Comparison of ENCODE assay signal across 10 cellular contexts in the genomic region with DNA sequence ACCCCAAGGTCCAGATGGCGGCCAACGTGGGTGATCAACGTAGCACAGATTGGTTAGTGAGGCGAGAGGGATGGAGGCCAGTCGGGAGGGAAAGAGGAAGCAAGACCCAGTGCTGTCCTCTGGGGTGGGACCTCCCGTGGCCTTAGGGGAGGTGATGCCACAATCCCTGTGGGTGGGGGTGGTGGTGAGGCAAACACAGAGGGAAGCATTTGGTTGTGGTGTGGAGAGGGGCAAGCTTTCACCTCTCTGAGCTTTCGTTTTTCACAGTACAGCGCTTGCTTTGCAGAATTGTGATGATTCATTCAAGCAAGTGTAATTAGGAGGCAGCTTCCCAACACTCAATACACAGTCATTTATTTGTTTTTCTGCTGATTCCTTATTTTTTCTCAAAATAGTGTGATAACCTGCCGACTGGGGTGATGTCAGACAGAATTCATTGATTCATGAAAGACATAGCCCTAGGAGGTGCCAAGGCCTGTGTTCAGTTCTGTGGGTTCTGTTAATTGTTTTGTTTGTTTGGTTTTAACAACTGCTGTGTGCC. TPM values are rescaled to one million over a fixed set of nuclear protein-coding genes. Genes with fewer than 3 reads are reported as not detected.
DNase-seq lines count a peak whose midpoint lies in the region; ATAC-seq and TF ChIP-seq lines count a peak whose summit lies in the region.
"Had no signal": no experiment of that assay in that cellular context is flagged by ENCODE, and none has a peak within 500 bp of the region (broad histone marks: within the 10 kb centered on the region; RNA-seq: fewer than 3 reads in every experiment).

No MANE protein-coding gene starts in this region.

- H2AFZ ChIP-seq in HCT116 (ENCODE audit: low read depth, low read length, poor library complexity, severe bottlenecking) = no peak overlapping the region

- H3K9me3 Mint-ChIP-seq in activated CD8-positive, alpha-beta T cell treated with anti-CD3 and anti-CD28 coated beads, Interleukin-2, amount 10 ng/mL, durations not matched to agents 7 days and 5 days (ENCODE audit: insufficient read depth) = no peaks in the 10 kb centered on the region

- CTCF ChIA-PET in A673 (lab: Charles Lee) (no interaction called here), HCT116 (lab: Charles Lee) (no interaction called here)
- CTCF ChIA-PET in activated CD8-positive, alpha-beta T cell treated with anti-CD3 and anti-CD28 coated beads, Interleukin-2, amount 10 ng/mL, durations not matched to agents 7 days and 5 days (lab: Charles Lee) = interaction anchor here (0.9 kb wide), 1 partner anchor 11 kb away, joined by 3 read pairs; no protein-coding TSS in a partner anchor

- ATAC-seq in HCT116 (no peak), GM18505 (IDR thresholded peaks at IDR 0.05; ENCODE audit: unreplicated experiment) (no peak), GM18870 (IDR thresholded peaks at IDR 0.05; ENCODE audit: unreplicated experiment) (no peak), sciatic nerve (no peak)
- ATAC-seq in activated CD8-positive, alpha-beta T cell treated with anti-CD3 and anti-CD28 coated beads, Interleukin-2, amount 10 ng/mL, durations not matched to agents 7 days and 5 days = no peak

- BruUV-seq in A673 (replicated peaks; lab: Mats Ljungman, UMichigan) (no TSS peak), HCT116 (replicated peaks; lab: Mats Ljungman, UMichigan) (no TSS peak)

- H3K4me1 ChIP-seq in A673 (ENCODE audit: insufficient read depth, low read length, poor library complexity, severe bottlenecking) (peaks cover 14% of the 10 kb centered on the region), HCT116 (ENCODE audit: control insufficient read depth in 1 of 2, insufficient read depth in 2 of 2, low read length in 2 of 2) (peaks cover 12 to 25% of the 10 kb centered on the region in 2 experiments; a peak in 3 of 4 replicates)

- peaks cover 95% of the 10 kb centered on the region for H3K79me2 ChIP-seq in HCT116 (ENCODE audit: insufficient read depth, low read length)

- peaks cover 36% of the 10 kb centered on the region for H3K4me1 Mint-ChIP-seq in activated CD8-positive, alpha-beta T cell treated with anti-CD3 and anti-CD28 coated beads, Interleukin-2, amount 10 ng/mL, durations not matched to agents 7 days and 5 days (ENCODE audit: low read depth)

- H3K9ac ChIP-seq in HCT116 (ENCODE audit: low read length) = peak overlapping the region; percentile 98; the same call in 1 of the 2 replicates

- POLR2A ChIA-PET in A673 (lab: Charles Lee; ENCODE audit: low non-redundant PET) (no interaction called here), HCT116 (lab: Charles Lee) (interaction anchor here (0.9 kb wide), 1 partner anchor 9 kb away, joined by 3 read pairs; no protein-coding TSS in a partner anchor)
- POLR2A ChIA-PET in activated CD8-positive, alpha-beta T cell treated with anti-CD3 and anti-CD28 coated beads, Interleukin-2, amount 10 ng/mL, durations not matched to agents 7 days and 5 days (lab: Charles Lee) = no interaction called here

- no peak overlapping the region for H3K4me3 ChIP-seq in A673 (ENCODE audit: low read depth, low read length, poor library complexity, severe bottlenecking)
- H3K4me3 ChIP-seq in HCT116 (replicated peaks in 1 of 2; ENCODE audit: low read depth in 1 of 2, low read length in 2 of 2) = 0 out of 4 replicates have a peak overlapping the region, but pooled peaks have one; percentile 9 to 97

- H3K36me3 Mint-ChIP-seq in activated CD8-positive, alpha-beta T cell treated with anti-CD3 and anti-CD28 coated beads, Interleukin-2, amount 10 ng/mL, durations not matched to agents 7 days and 5 days (ENCODE audit: low read depth) = peaks cover 66% of the 10 kb centered on the region

- no peak for DNase-seq in A673 (ENCODE audit: low spot score)
- DNase-seq in HCT116 (ENCODE audit: low read depth, low spot score) = no peak
- no peak for DNase-seq in activated CD8-positive, alpha-beta T cell treated with anti-CD3 and anti-CD28 coated beads, Interleukin-2, amount 10 ng/mL, durations not matched to agents 7 days and 5 days
- DNase-seq in kidney glomerular epithelial cell (lab: John Stamatoyannopoulos, UW) = peak; percentile 92
- no peak for DNase-seq in HuH-7 (ENCODE audit: low spot score)
- DNase-seq in sciatic nerve (ENCODE audit: low spot score) = no peak
- DNase-seq: stimulated activated naive CD4-positive, alpha-beta T cell had no signal

- H3K36me3 ChIP-seq in A673 (ENCODE audit: insufficient read depth, low read length, poor library complexity, severe bottlenecking) = peaks cover 57% of the 10 kb centered on the region
- peaks cover 47 to 60% of the 10 kb centered on the region in 2 experiments; a peak in 3 of 4 replicates for H3K36me3 ChIP-seq in HCT116 (ENCODE audit: control insufficient read depth in 1 of 2, insufficient read depth in 2 of 2, low read length in 2 of 2)

- intact Hi-C loops in A673 (cut with micrococcal nuclease; ENCODE audit: unreplicated experiment) = no loop called here
- intact Hi-C loops in HCT116 (cut with micrococcal nuclease) = no loop called here
- intact Hi-C loops in sciatic nerve (cut with DNase I) = no loop called here

- no peaks in the 10 kb centered on the region for H3K9me2 ChIP-seq in HCT116 (ENCODE audit: insufficient read depth)

- H3K27me3 ChIP-seq in A673 (replicated peaks; ENCODE audit: insufficient read depth, low read depth, low read length, poor library complexity) (no peaks in the 10 kb centered on the region), HCT116 (ENCODE audit: insufficient read depth, low read length) (no peaks in the 10 kb centered on the region)

- H3K27me3 Mint-ChIP-seq in activated CD8-positive, alpha-beta T cell treated with anti-CD3 and anti-CD28 coated beads, Interleukin-2, amount 10 ng/mL, durations not matched to agents 7 days and 5 days (ENCODE audit: low read depth) = no peaks in the 10 kb centered on the region

- RAD21 ChIA-PET in HCT116 (lab: Charles Lee; ENCODE audit: low non-redundant PET in 1 of 2, low total read pairs in 2 of 2, uncharacterized antibody in 2 of 2, unreplicated experiment in 2 of 2) = no interaction called here

- no peak for TF ChIP-seq CTCF in A673 (conservative IDR thresholded peaks at IDR 0.05; ENCODE audit: low read depth, low read length)
- TF ChIP-seq CTCF in HCT116 (IDR thresholded peaks at IDR 0.05 in 2 of 3, conservative IDR thresholded peaks at IDR 0.05 in 1 of 3; ENCODE audit: borderline replicate concordance in 1 of 3, insufficient read depth in 1 of 3, low read depth in 2 of 3, low read length in 2 of 3) = no peak

- no peak for TF ChIP-seq RAD21 in HCT116 (IDR thresholded peaks at IDR 0.05; ENCODE audit: low read depth)

- H3K9me3 ChIP-seq in A673 (ENCODE audit: low read depth, low read length, poor library complexity, severe bottlenecking) (no peaks in the 10 kb centered on the region), HCT116 (ENCODE audit: control insufficient read depth in 1 of 2, insufficient read depth in 1 of 2, low read depth in 1 of 2, low read length in 2 of 2) (no peaks in the 10 kb centered on the region)

- H3K4me2 ChIP-seq in HCT116 (ENCODE audit: low read length) = peak overlapping the region; percentile 89

- H3K27ac Mint-ChIP-seq in activated CD8-positive, alpha-beta T cell treated with anti-CD3 and anti-CD28 coated beads, Interleukin-2, amount 10 ng/mL, durations not matched to agents 7 days and 5 days = peak overlapping the region; percentile 100

- no peak for TF ChIP-seq POLR2A in HCT116 (IDR thresholded peaks at IDR 0.05; ENCODE audit: borderline replicate concordance, extremely low read depth, insufficient read depth, insufficient read length)
- no peak for TF ChIP-seq POLR2A in GM18505 (IDR thresholded peaks at IDR 0.05; ENCODE audit: borderline replicate concordance, extremely low read depth, insufficient read depth, insufficient read length)

- peak overlapping the region; percentile 45 for H3K27ac ChIP-seq in A673 (ENCODE audit: low read depth, low read length, poor library complexity, severe bottlenecking)
- H3K27ac ChIP-seq in HCT116 (ENCODE audit: low read depth, low read length) = peak overlapping the region; percentile 4; the same call in 1 of the 2 replicates

- H3K4me3 Mint-ChIP-seq in activated CD8-positive, alpha-beta T cell treated with anti-CD3 and anti-CD28 coated beads, Interleukin-2, amount 10 ng/mL, durations not matched to agents 7 days and 5 days = peak overlapping the region; percentile 97

- H4K20me1 ChIP-seq in HCT116 (ENCODE audit: insufficient read depth) = peaks cover 7% of the 10 kb centered on the region; the same call in 1 of the 2 replicates

TF ChIP-seq in HCT116, 20 proteins besides CTCF, POLR2A, EP300 and RAD21:
- TF ChIP-seq EZH2 (IDR thresholded peaks at IDR 0.05) (no peak), EZH2phosphoT487 (IDR thresholded peaks at IDR 0.05; ENCODE audit: borderline replicate concordance) (no peak), ELF1 (IDR thresholded peaks at IDR 0.05; ENCODE audit: borderline replicate concordance, low read depth) (no peak)
TF ChIP-seq in HCT116: peak in this region for 0.

RNA-seq across cellular contexts. Expression of a gene that starts 2.4 kb away (rescaled TPM):
- total RNA-seq in A673 (2021) = 129 and 149 TPM in 2 replicates
- 196 TPM for total RNA-seq in HCT116 (2021; ENCODE audit: unreplicated experiment)
- polyA plus RNA-seq in HCT116 (2012) = 108 and 110 TPM in 2 replicates
- total RNA-seq in activated CD8-positive, alpha-beta T cell treated with anti-CD3 and anti-CD28 coated beads, Interleukin-2, amount 10 ng/mL, durations not matched to agents 7 days and 5 days = 100 to 1,000 TPM; 171 to 181 TPM
- 305 TPM for total RNA-seq in sciatic nerve

RNA-seq across cellular contexts. Expression of a gene that starts 12.2 kb away (rescaled TPM):
- 4.2 and 4.3 TPM in 2 replicates for total RNA-seq in A673 (2021)
- 9.0 TPM for total RNA-seq in HCT116 (2021; ENCODE audit: unreplicated experiment)
- 4.9 and 6.4 TPM in 2 replicates for polyA plus RNA-seq in HCT116 (2012)
- 1 to 10 TPM; 5.3 to 5.6 TPM for total RNA-seq in activated CD8-positive, alpha-beta T cell treated with anti-CD3 and anti-CD28 coated beads, Interleukin-2, amount 10 ng/mL, durations not matched to agents 7 days and 5 days
- 6.0 TPM for total RNA-seq in sciatic nerve

RNA-seq across cellular contexts. Expression of a gene that starts 21.7 kb away (rescaled TPM):
- total RNA-seq in A673 (2021) (111 and 119 TPM in 2 replicates), HCT116 (2021; ENCODE audit: unreplicated experiment) (0.64 TPM), sciatic nerve (52.8 TPM)
- polyA plus RNA-seq in HCT116 (2012) = 0.75 and 0.91 TPM in 2 replicates
- not detected for total RNA-seq in activated CD8-positive, alpha-beta T cell treated with anti-CD3 and anti-CD28 coated beads, Interleukin-2, amount 10 ng/mL, durations not matched to agents 7 days and 5 days

RNA-seq across cellular contexts. Expression of a gene that starts 36.1 kb away (rescaled TPM):
- total RNA-seq in A673 (2021) = 3.0 and 3.2 TPM in 2 replicates
- 0.37 TPM for total RNA-seq in HCT116 (2021; ENCODE audit: unreplicated experiment)
- 0.92 and 1.2 TPM in 2 replicates for polyA plus RNA-seq in HCT116 (2012)
- total RNA-seq in activated CD8-positive, alpha-beta T cell treated with anti-CD3 and anti-CD28 coated beads, Interleukin-2, amount 10 ng/mL, durations not matched to agents 7 days and 5 days = 1 to 10 TPM in 1 of 2 experiments, under 1 TPM in 1; 0.99 to 1.3 TPM
- 72.2 TPM for total RNA-seq in sciatic nerve

RNA-seq across cellular contexts. Expression of a gene that starts 51.2 kb away (rescaled TPM):
- total RNA-seq in A673 (2021) (not detected in 2 replicates), HCT116 (2021; ENCODE audit: unreplicated experiment) (not detected), sciatic nerve (1.1 TPM)
- polyA plus RNA-seq in HCT116 (2012) = not detected in 2 replicates
- total RNA-seq in activated CD8-positive, alpha-beta T cell treated with anti-CD3 and anti-CD28 coated beads, Interleukin-2, amount 10 ng/mL, durations not matched to agents 7 days and 5 days = 1 to 10 TPM; 1.4 to 1.6 TPM
- total RNA-seq: cardiac septum had no signal

Comparison
In these comparisons a context has a peak if more than half of its experiments do, and no peak if none do; other contexts are left out.
1. RNA of a gene that starts 21.7 kb away (total RNA-seq): 111 to 119 TPM in A673 and 52.8 TPM in sciatic nerve (single experiment); 0.64 TPM in HCT116 (single experiment) and not detected in activated CD8-positive, alpha-beta T cell treated with anti-CD3 and anti-CD28 coated beads, Interleukin-2, amount 10 ng/mL, durations not matched to agents 7 days and 5 days; every median in the first group is over 10 times any median in the second.